In genomic region chr22:37831472-37831871, GRCh38 we compare ENCODE assay signal across 1 cellular context.
TF ChIP-seq lines count a peak whose summit lies in the region.

No MANE protein-coding gene starts in this region.

TF ChIP-seq in HepG2, 621 proteins besides CTCF, POLR2A, EP300 and RAD21:
- TF ChIP-seq ONECUT2 (CRISPR knock-in tag; IDR thresholded peaks at IDR 0.05) (no peak), RFX5 (IDR thresholded peaks at IDR 0.05; ENCODE audit: low read depth, low read length) (no peak), AGO2 (optimal IDR thresholded peaks at IDR 0.05; ENCODE audit: low read depth, low read length) (peak; percentile 69)
TF ChIP-seq in HepG2: peak in this region for 1.
